In the genomic region with DNA sequence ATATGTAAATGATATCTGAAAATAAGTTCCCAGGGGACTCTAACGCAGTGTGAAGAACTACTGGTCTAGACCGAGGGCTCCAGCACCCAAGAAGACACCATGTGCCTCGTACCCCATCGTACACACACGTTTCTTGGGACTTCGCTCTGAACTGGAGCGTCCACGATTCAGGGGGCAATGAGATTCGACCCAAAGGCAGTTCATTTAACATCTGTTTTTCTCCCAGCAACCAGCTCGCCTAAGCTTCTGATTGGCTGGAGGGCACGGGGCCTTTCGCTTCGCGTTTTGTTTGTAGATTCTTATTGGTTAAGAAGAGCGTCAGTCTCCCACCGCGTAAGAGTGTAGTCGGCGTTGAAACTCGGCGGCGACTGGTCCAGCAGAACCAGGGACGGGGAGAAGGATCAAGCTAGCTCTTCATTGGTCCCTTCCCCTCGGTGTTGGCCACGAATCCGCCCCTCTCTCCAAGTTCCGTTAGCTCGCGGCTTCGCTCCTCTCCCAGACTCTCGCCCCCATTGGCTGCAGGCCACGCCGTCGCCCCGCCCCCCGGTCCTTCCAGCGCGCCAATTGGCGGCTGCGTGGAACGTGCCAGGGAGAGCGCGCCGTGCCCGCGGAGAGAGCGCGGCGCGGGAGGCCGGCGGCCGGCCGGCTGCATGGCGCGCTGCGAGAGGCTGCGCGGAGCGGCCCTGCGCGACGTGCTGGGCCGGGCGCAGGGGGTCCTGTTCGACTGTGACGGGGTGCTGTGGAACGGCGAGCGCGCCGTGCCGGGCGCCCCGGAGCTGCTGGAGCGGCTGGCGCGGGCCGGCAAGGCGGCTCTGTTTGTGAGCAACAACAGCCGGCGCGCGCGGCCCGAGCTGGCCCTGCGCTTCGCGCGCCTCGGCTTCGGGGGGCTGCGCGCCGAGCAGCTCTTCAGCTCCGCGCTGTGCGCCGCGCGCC, we compare ENCODE assay signal across 8 cellular contexts. TPM values are rescaled to one million over a fixed set of nuclear protein-coding genes. Genes with fewer than 3 reads are reported as not detected.
A peak's percentile ranks its signal among the peaks of the same experiment; 100 is the strongest.
DNase-seq lines count a peak whose midpoint lies in the region; ATAC-seq and TF ChIP-seq lines count a peak whose summit lies in the region.

PDXP (plus strand) TSS at position 591 of the 933 bp plus-strand sequence; CDS start at position 651, 60 bp downstream.

- H3K27me3 Mint-ChIP-seq in activated B cell treated with CpG ODN at 0.5 μM for 24 hours: no peaks in the 10 kb centered on the region

- peak; percentile 100 for DNase-seq in AG08395 (ENCODE audit: low spot score)
- DNase-seq in NCI-H345 (lab: John Stamatoyannopoulos, UW): peak; percentile 98
- peak; percentile 96 for DNase-seq in activated B cell treated with CpG ODN at 0.5 μM for 24 hours
- DNase-seq in central memory CD4-positive, alpha-beta T cell: peak; percentile 98
- peak; percentile 99 for DNase-seq in inferior parietal cortex (ENCODE audit: extremely low spot score)
- peak; percentile 99 for DNase-seq in spleen

- intact Hi-C loops in activated B cell treated with CpG ODN at 0.5 μM for 24 hours (cut with micrococcal nuclease) (loop anchor here (1.0 kb wide), 5 partner anchors 15 to 50 kb away; partner anchors contain the start of genes GGA1 and NOL12), spleen (cut with DNase I; ENCODE audit: low total_unique reads) (no loop called here)

- no peaks in the 10 kb centered on the region for H3K9me3 Mint-ChIP-seq in activated B cell treated with CpG ODN at 0.5 μM for 24 hours

- H3K27ac ChIP-seq in spleen: peak within 1 kb of the TSS; percentile 72 to 88 (median 80)

- TF ChIP-seq CTCF in activated B cell treated with CpG ODN at 0.5 μM for 24 hours (IDR thresholded peaks at IDR 0.05) (no peak), spleen (IDR thresholded peaks at IDR 0.05 in 8 of 11, conservative IDR thresholded peaks at IDR 0.05 in 3 of 11) (peak in 2 of 11 experiments; percentile 20 to 29)

- ATAC-seq in HG03196 (IDR thresholded peaks at IDR 0.05; ENCODE audit: unreplicated experiment): peak; percentile 81
- peak; percentile 92 for ATAC-seq in activated B cell treated with CpG ODN at 0.5 μM for 24 hours (ENCODE audit: low read depth)

- H3K9me3 ChIP-seq in spleen: no peaks in the 10 kb centered on the region

- TF ChIP-seq POLR2A in GM18951 (IDR thresholded peaks at IDR 0.05; ENCODE audit: extremely low read depth, insufficient read depth, insufficient read length): peak; percentile 92
- TF ChIP-seq POLR2A in spleen (IDR thresholded peaks at IDR 0.05): no peak

- H3K36me3 Mint-ChIP-seq in activated B cell treated with CpG ODN at 0.5 μM for 24 hours (ENCODE audit: low read depth): peaks cover 24% of the 10 kb centered on the region

- H3K27me3 ChIP-seq in spleen (replicated peaks in 1 of 7): no peaks in the 10 kb centered on the region

- H3K4me1 ChIP-seq in spleen: peaks cover 19 to 54% (median 44%) of the 10 kb centered on the region in 6 donors

- WGBS in spleen, 5 donors: 1% methylated on average over 51 to 101 of the region's 101 CpGs

- H3K27ac Mint-ChIP-seq in activated B cell treated with CpG ODN at 0.5 μM for 24 hours: peak within 1 kb of the TSS; percentile 99

- H3K4me3 Mint-ChIP-seq in activated B cell treated with CpG ODN at 0.5 μM for 24 hours: peak within 1 kb of the TSS; percentile 93

- CTCF ChIA-PET in activated B cell treated with CpG ODN at 0.5 μM for 24 hours (lab: Charles Lee): interaction anchor here (0.9 to 5.4 kb wide), 13 partner anchors 15 to 307 kb away, joined by 3 to 107 read pairs (median 4); partner anchors contain the start of genes C22orf23, LGALS1, NOL12 and POLR2F

- peaks cover 47% of the 10 kb centered on the region for H3K4me1 Mint-ChIP-seq in activated B cell treated with CpG ODN at 0.5 μM for 24 hours

- POLR2A ChIA-PET in activated B cell treated with CpG ODN at 0.5 μM for 24 hours (lab: Charles Lee): interaction anchor here (0.5 to 8.0 kb wide), 20 partner anchors 9 to 1862 kb away, joined by 3 to 181 read pairs (median 10); partner anchors contain the start of genes ANKRD54, ATF4, GGA1 and GTPBP1

- peak within 1 kb of the TSS; percentile 34 to 95 (median 78) for H3K4me3 ChIP-seq in spleen

- in situ Hi-C loops in GM18951 (cut with MboI; ENCODE audit: low sequenced_read_pairs, unreplicated experiment): no loop called here

- H3K36me3 ChIP-seq in spleen: peaks cover 0 to 25% (median 16%) of the 10 kb centered on the region in 6 donors

RNA-seq across cellular contexts. Expression of gene PDXP, which starts in this region (rescaled TPM):
- 17.7 and 22.6 TPM in 2 replicates for total RNA-seq in activated B cell treated with CpG ODN at 0.5 μM for 24 hours
- total RNA-seq in spleen: 10 to 100 TPM in 5 of 7 donors, 1 to 10 TPM in 2; 9.3 to 17.8 (median 11.2) TPM
- 10 to 100 TPM; 14.7 to 26.6 (median 15.4) TPM for polyA plus RNA-seq in spleen

Comparison
In these comparisons a context has a peak if more than half of its experiments do, and no peak if none do; other contexts are left out.
1. Peak in every context shown above with its lines: DNase-seq, ATAC-seq, H3K4me3 ChIP-seq and H3K27ac ChIP-seq.